In the genomic region with DNA sequence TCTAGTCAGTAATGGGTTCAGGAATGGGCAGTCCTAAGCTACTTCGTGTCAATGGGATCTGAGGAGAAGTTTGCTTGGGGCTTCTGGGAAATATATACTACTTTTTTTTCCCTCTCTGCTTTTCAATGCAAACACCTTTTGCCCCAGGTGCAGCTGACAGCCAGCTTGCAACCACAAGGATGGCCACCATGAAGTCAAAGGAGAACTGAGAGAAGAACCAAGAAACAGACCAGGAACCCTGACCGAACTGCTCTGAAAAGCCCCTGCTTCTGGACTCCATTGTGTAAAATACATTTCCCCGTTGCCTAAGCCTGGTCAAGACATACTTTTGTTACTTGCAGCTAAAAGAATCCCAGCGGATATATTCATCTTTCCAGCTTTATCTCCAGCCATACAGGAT, we compare ENCODE assay signal across 14 cellular contexts. TPM values are rescaled to one million over a fixed set of nuclear protein-coding genes. Genes with fewer than 3 reads are reported as not detected.
DNase-seq lines count a peak whose midpoint lies in the region; ATAC-seq, FAIRE-seq and TF ChIP-seq lines count a peak whose summit lies in the region.
"Had no signal": no experiment of that assay in that cellular context is flagged by ENCODE, and none has a peak within 500 bp of the region (broad histone marks: within the 10 kb centered on the region; RNA-seq: fewer than 3 reads in every experiment).

No MANE protein-coding gene starts in this region.

- H3K79me2 ChIP-seq in HepG2 (ENCODE audit: insufficient read depth, low read length), result no peaks in the 10 kb centered on the region

- TF ChIP-seq POLR2A in HepG2 (IDR thresholded peaks at IDR 0.05; ENCODE audit: insufficient read depth in 1 of 2, low read depth in 2 of 2, low read length in 2 of 2), result no peak

- ATAC-seq in GM19438 (IDR thresholded peaks at IDR 0.05; ENCODE audit: low read depth, unreplicated experiment) (peak; percentile 73), HG02798 (IDR thresholded peaks at IDR 0.05; ENCODE audit: poor library complexity, unreplicated experiment) (peak; percentile 81), HG03442 (IDR thresholded peaks at IDR 0.05; ENCODE audit: unreplicated experiment) (peak; percentile 72), HepG2 (no peak), left colon (no peak)

- H3K4me2 ChIP-seq in HepG2 (ENCODE audit: low read depth, low read length), result no peak overlapping the region

- no TSS peak for BruUV-seq in HepG2 (replicated peaks; lab: Mats Ljungman, UMichigan)

- H3K27me3 ChIP-seq in HepG2 (ENCODE audit: control insufficient read depth in 1 of 2, insufficient read depth in 2 of 2, low read length in 2 of 2), result no peaks in the 10 kb centered on the region; a peak in 2 of 5 replicates

- no peak for TF ChIP-seq RAD21 in HepG2 (CRISPR knock-in tag; IDR thresholded peaks at IDR 0.05)

- no peak overlapping the region for H2AFZ ChIP-seq in HepG2 (ENCODE audit: low read length)

- H3K9me3 ChIP-seq in HepG2 (ENCODE audit: low read length), result no peaks in the 10 kb centered on the region

- H3K4me3 ChIP-seq in GM12865 (ENCODE audit: low read depth, low read length), result no peak overlapping the region
- no peak overlapping the region for H3K4me3 ChIP-seq in HepG2 (replicated peaks in 1 of 3; ENCODE audit: insufficient read depth in 1 of 3, low read depth in 2 of 3, low read length in 3 of 3)

- intact Hi-C loops in HepG2 (cut with micrococcal nuclease; ENCODE audit: unreplicated experiment), result no loop called here
- intact Hi-C loops in left colon (cut with DNase I, micrococcal nuclease), result loop anchor here in 1 of 2 donors (10.0 kb wide), 1 partner anchor 114 kb away; no protein-coding TSS in a partner anchor

- in situ Hi-C loops in HepG2 (cut with HindIII; ENCODE audit: extremely low pct_ligation_motif_present, low pct_unique_long_range_greater_than_20kb), result loop anchor here (10.0 kb wide), 1 partner anchor 56 kb away; no protein-coding TSS in a partner anchor

- POLR2A ChIA-PET in HepG2 (lab: Yijun Ruan, JAX), result no interaction called here

- peak; percentile 85 for DNase-seq in GM12865 (ENCODE audit: low read depth)
- DNase-seq in HepG2 (ENCODE audit: low spot score), result no peak
- DNase-seq in midbrain (lab: John Stamatoyannopoulos, UW), result no peak
- no peak for DNase-seq in left colon
- DNase-seq in activated gamma-delta T cell (lab: John Stamatoyannopoulos, UW), result no peak
- DNase-seq: activated CD4-positive, alpha-beta memory T cell treated with anti-CD3 and anti-CD28 coated beads for 36 hours; activated naive CD8-positive, alpha-beta T cell treated with anti-CD3 and anti-CD28 coated beads, Interleukin-2, amount 10 ng/mL, durations not matched to agents 7 days and 5 days; DMS53; NCI-H1694 treated with DMSO at 0.1 percent for 48 hours; OCI-M1 had no signal

- no peak overlapping the region for H3K27ac ChIP-seq in HepG2 (ENCODE audit: extremely low read length, insufficient read depth, low read length)

- CTCF ChIA-PET in HepG2 (lab: Yijun Ruan, JAX; ENCODE audit: low intra/inter-chr PET ratio, low total read pairs), result no interaction called here

- 35% methylated on average over 4 of the region's 4 CpGs for WGBS in HepG2 (ENCODE audit: low lambda C conversion rate)

- no peaks in the 10 kb centered on the region for H3K36me3 ChIP-seq in HepG2 (replicated peaks in 1 of 2; ENCODE audit: control insufficient read depth in 1 of 2, insufficient read depth in 2 of 2, low read length in 2 of 2)

- TF ChIP-seq CTCF in GM12865 (IDR thresholded peaks at IDR 0.05; ENCODE audit: insufficient read depth, low read depth, low read length, missing control alignments) (no peak), HepG2 (CRISPR knock-in tag; IDR thresholded peaks at IDR 0.05) (no peak)

- no peak for FAIRE-seq in HepG2 (lab: Jason Lieb, UNC)
- FAIRE-seq: A204.1 had no signal

- no peak overlapping the region for H3K9ac ChIP-seq in HepG2 (ENCODE audit: insufficient read depth, low read depth, low read length)

- TF ChIP-seq EP300 in HepG2 (IDR thresholded peaks at IDR 0.05; ENCODE audit: low read depth in 2 of 2, low read length in 2 of 2) (no peak), HepG2 (CRISPR knock-in tag; IDR thresholded peaks at IDR 0.05; ENCODE audit: borderline replicate concordance) (no peak)

- no peaks in the 10 kb centered on the region for H3K4me1 ChIP-seq in HepG2 (ENCODE audit: insufficient read depth, low read length)

- H4K20me1 ChIP-seq in HepG2 (ENCODE audit: insufficient read depth, low read length), result no peaks in the 10 kb centered on the region

TF ChIP-seq in HepG2, 621 proteins besides CTCF, POLR2A, EP300 and RAD21:
- TF ChIP-seq ZSCAN29 (CRISPR knock-in tag; conservative IDR thresholded peaks at IDR 0.05) (no peak), KAT7 (CRISPR knock-in tag; IDR thresholded peaks at IDR 0.05; ENCODE audit: borderline replicate concordance) (no peak), RNF2 (conservative IDR thresholded peaks at IDR 0.05; ENCODE audit: low read depth) (no peak), ZNF331 (CRISPR knock-in tag; IDR thresholded peaks at IDR 0.05) (no peak), BRCA1 (CRISPR knock-in tag; IDR thresholded peaks at IDR 0.05) (no peak), ZNF558 (CRISPR knock-in tag; IDR thresholded peaks at IDR 0.05; ENCODE audit: borderline replicate concordance) (no peak), HNRNPLL (IDR thresholded peaks at IDR 0.05; ENCODE audit: low read depth, low read length, poor library complexity, severe bottlenecking) (no peak), ZBTB3 (CRISPR knock-in tag; IDR thresholded peaks at IDR 0.05; ENCODE audit: borderline replicate concordance, low read depth) (no peak), SCMH1 (CRISPR knock-in tag; IDR thresholded peaks at IDR 0.05; ENCODE audit: borderline replicate concordance) (no peak), CCDC6 (CRISPR knock-in tag; IDR thresholded peaks at IDR 0.05) (no peak), FOXO1 (CRISPR knock-in tag; IDR thresholded peaks at IDR 0.05) (no peak)
- TF ChIP-seq, protein P1, sequence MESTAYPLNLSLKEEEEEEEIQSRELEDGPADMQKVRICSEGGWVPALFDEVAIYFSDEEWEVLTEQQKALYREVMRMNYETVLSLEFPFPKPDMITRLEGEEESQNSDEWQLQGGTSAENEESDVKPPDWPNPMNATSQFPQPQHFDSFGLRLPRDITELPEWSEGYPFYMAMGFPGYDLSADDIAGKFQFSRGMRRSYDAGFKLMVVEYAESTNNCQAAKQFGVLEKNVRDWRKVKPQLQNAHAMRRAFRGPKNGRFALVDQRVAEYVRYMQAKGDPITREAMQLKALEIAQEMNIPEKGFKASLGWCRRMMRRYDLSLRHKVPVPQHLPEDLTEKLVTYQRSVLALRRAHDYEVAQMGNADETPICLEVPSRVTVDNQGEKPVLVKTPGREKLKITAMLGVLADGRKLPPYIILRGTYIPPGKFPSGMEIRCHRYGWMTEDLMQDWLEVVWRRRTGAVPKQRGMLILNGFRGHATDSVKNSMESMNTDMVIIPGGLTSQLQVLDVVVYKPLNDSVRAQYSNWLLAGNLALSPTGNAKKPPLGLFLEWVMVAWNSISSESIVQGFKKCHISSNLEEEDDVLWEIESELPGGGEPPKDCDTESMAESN (CRISPR knock-in tag; conservative IDR thresholded peaks at IDR 0.05), result no peak
- TF ChIP-seq, protein P2, sequence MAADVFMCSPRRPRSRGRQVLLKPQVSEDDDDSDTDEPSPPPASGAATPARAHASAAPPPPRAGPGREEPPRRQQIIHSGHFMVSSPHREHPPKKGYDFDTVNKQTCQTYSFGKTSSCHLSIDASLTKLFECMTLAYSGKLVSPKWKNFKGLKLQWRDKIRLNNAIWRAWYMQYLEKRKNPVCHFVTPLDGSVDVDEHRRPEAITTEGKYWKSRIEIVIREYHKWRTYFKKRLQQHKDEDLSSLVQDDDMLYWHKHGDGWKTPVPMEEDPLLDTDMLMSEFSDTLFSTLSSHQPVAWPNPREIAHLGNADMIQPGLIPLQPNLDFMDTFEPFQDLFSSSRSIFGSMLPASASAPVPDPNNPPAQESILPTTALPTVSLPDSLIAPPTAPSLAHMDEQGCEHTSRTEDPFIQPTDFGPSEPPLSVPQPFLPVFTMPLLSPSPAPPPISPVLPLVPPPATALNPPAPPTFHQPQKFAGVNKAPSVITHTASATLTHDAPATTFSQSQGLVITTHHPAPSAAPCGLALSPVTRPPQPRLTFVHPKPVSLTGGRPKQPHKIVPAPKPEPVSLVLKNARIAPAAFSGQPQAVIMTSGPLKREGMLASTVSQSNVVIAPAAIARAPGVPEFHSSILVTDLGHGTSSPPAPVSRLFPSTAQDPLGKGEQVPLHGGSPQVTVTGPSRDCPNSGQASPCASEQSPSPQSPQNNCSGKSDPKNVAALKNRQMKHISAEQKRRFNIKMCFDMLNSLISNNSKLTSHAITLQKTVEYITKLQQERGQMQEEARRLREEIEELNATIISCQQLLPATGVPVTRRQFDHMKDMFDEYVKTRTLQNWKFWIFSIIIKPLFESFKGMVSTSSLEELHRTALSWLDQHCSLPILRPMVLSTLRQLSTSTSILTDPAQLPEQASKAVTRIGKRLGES (CRISPR knock-in tag; IDR thresholded peaks at IDR 0.05; ENCODE audit: borderline replicate concordance), result no peak

RNA-seq across cellular contexts. Expression of a gene that starts 20.1 kb away (rescaled TPM):
- 0.02 TPM in 1 of 2 replicates, not detected in the other for total RNA-seq in HepG2 (2016; rRNA removed; fragmentation: Illumina TruSeq; extraction: Trizol)
- not detected in 2 replicates for total RNA-seq in HepG2 (2016; cell fraction: cytosol; rRNA removed; fragmentation: Illumina TruSeq; extraction: Trizol; ENCODE audit: low read depth)
- not detected in 2 replicates for total RNA-seq in HepG2 (2016; cell fraction: insoluble cytoplasmic fraction; rRNA removed; fragmentation: Illumina TruSeq; extraction: Trizol)
- total RNA-seq in HepG2 (2016; cell fraction: membrane; rRNA removed; fragmentation: Illumina TruSeq; extraction: Trizol), result not detected in 2 replicates
- total RNA-seq in HepG2 (2016; cell fraction: nucleus; rRNA removed; fragmentation: Illumina TruSeq; extraction: Trizol), result not detected in 2 replicates
- polyA plus RNA-seq in HepG2 (2011; rRNA removed), result 0.11 and 0.29 TPM in 2 replicates
- 0.16 and 0.21 TPM in 2 replicates for polyA plus RNA-seq in HepG2 (2011; cell fraction: cytosol; rRNA removed)
- polyA plus RNA-seq in HepG2 (2011; cell fraction: nucleus; rRNA removed), result not detected in 2 replicates
- polyA plus RNA-seq in HepG2 (2012), result not detected in 2 replicates
- polyA plus RNA-seq in HepG2 (2016; cell fraction: cytosol; fragmentation: Illumina TruSeq; extraction: Trizol; ENCODE audit: low read depth), result not detected in 2 replicates
- not detected in 2 replicates for polyA plus RNA-seq in HepG2 (2016; cell fraction: insoluble cytoplasmic fraction; fragmentation: Illumina TruSeq; extraction: Trizol; ENCODE audit: low read depth)
- not detected in 2 replicates for polyA plus RNA-seq in HepG2 (2016; cell fraction: membrane; fragmentation: Illumina TruSeq; extraction: Trizol; ENCODE audit: low read depth)
- polyA plus RNA-seq in HepG2 (2016; cell fraction: nucleus; fragmentation: Illumina TruSeq; extraction: Trizol; ENCODE audit: insufficient read depth, low read depth), result not detected in 2 replicates
- polyA minus RNA-seq in HepG2 (2011; rRNA and poly(A)+ RNA removed; ENCODE audit: low replicate concordance), result 343 TPM in 1 of 2 replicates, not detected in the other
- polyA minus RNA-seq in HepG2 (2011; cell fraction: cytosol; rRNA and poly(A)+ RNA removed), result 0.97 TPM in 1 of 2 replicates, not detected in the other
- polyA minus RNA-seq in HepG2 (2011; cell fraction: nucleus; rRNA and poly(A)+ RNA removed), result 0.39 and 0.62 TPM in 2 replicates
- 100 to 1,000 TPM in 1 of 2 donors, 10 to 100 TPM in 1; 99.1 to 107 TPM for total RNA-seq in left colon

Comparison
In these comparisons a context has a peak if more than half of its experiments do, and no peak if none do; other contexts are left out.
1. ATAC-seq: peak in GM19438 (single experiment), HG02798 (single experiment) and HG03442 (single experiment); none in HepG2 (single experiment) and left colon (single experiment).
2. RNA of a gene that starts 20.1 kb away (total RNA-seq): 99.1 to 107 TPM in left colon; 0.02 TPM in HepG2; every median in the first group is over 10 times any median in the second.